ENCODE assay signal across 21 cellular contexts in genomic region chr10:110107887-110108286, GRCh38.
"Had no signal": no experiment of that assay in that cellular context is flagged by ENCODE, and none has a peak within 500 bp of the region (broad histone marks: within the 10 kb centered on the region; RNA-seq: fewer than 3 reads in every experiment).

No MANE protein-coding gene starts in this region.

- H3K27me3 ChIP-seq: adrenal gland, tibial artery had no signal

- H3K4me1 Mint-ChIP-seq: nephron progenitor cell, WTC11 had no signal

- H3K36me3 ChIP-seq: adrenal gland had no signal

- H3K9me3 ChIP-seq: adrenal gland, tibial artery had no signal

- DNase-seq: activated CD4-positive, alpha-beta T cell treated with anti-CD3 and anti-CD28 coated beads, Interleukin-2, amount 50 U/mL, for 4 hours; activated CD8-positive, alpha-beta memory T cell treated with anti-CD3 and anti-CD28 coated beads, Interleukin-2, amount 50 U/mL, for 48 hours; activated effector memory CD4-positive, alpha-beta T cell treated with anti-CD3 and anti-CD28 coated beads, Interleukin-2, amount 50 U/mL, for 16 hours; activated naive CD4-positive, alpha-beta T cell treated with anti-CD3 and anti-CD28 coated beads, Interleukin-2, amount 50 U/mL, for 16 hours; activated T-cell treated with anti-CD3 and anti-CD28 coated beads, Interleukin-2, amount 50 U/mL, for 72 hours; adrenal gland; central memory CD4-positive, alpha-beta T cell; effector memory CD4-positive, alpha-beta T cell; foreskin melanocyte; left ventricle myocardium superior; mammary epithelial cell; midbrain; nephron progenitor cell; right cardiac atrium; stimulated activated naive CD8-positive, alpha-beta T cell treated with anti-CD3 and anti-CD28 coated beads, Interleukin-15, amount 100 ng/mL, for 72 hours; T-helper 9 cell; tibial artery had no signal

- H3K27ac ChIP-seq: adrenal gland, parathyroid adenoma had no signal

- ATAC-seq: activated T-cell treated with anti-CD3 and anti-CD28 coated beads, Interleukin-2, amount 50 U/mL, for 72 hours; esophagus mucosa; left ventricle myocardium superior; right cardiac atrium; stimulated activated effector memory CD8-positive, alpha-beta T cell treated with anti-CD3 and anti-CD28 coated beads, Interleukin-12 subunit alpha, Interleukin-12 subunit beta, amount 100 ng/mL, for 72 hours; stimulated activated naive CD8-positive, alpha-beta T cell treated with anti-CD3 and anti-CD28 coated beads, Interleukin-15, amount 100 ng/mL, for 72 hours; WTC11 had no signal

- H3K4me3 Mint-ChIP-seq: activated T-cell treated with anti-CD3 and anti-CD28 coated beads, Interleukin-2, amount 50 U/mL, for 72 hours; nephron progenitor cell; stimulated activated effector memory CD8-positive, alpha-beta T cell treated with anti-CD3 and anti-CD28 coated beads, Interleukin-12 subunit alpha, Interleukin-12 subunit beta, amount 100 ng/mL, for 72 hours; stimulated activated naive CD8-positive, alpha-beta T cell treated with anti-CD3 and anti-CD28 coated beads, Interleukin-15, amount 100 ng/mL, for 72 hours; WTC11 had no signal

- H3K4me3 ChIP-seq: adrenal gland, tibial artery had no signal

- H3K27me3 Mint-ChIP-seq: stimulated activated naive CD8-positive, alpha-beta T cell treated with anti-CD3 and anti-CD28 coated beads, Interleukin-15, amount 100 ng/mL, for 72 hours had no signal

- H3K9me3 Mint-ChIP-seq: activated T-cell treated with anti-CD3 and anti-CD28 coated beads, Interleukin-2, amount 50 U/mL, for 72 hours; nephron progenitor cell; stimulated activated effector memory CD8-positive, alpha-beta T cell treated with anti-CD3 and anti-CD28 coated beads, Interleukin-12 subunit alpha, Interleukin-12 subunit beta, amount 100 ng/mL, for 72 hours; stimulated activated naive CD8-positive, alpha-beta T cell treated with anti-CD3 and anti-CD28 coated beads, Interleukin-15, amount 100 ng/mL, for 72 hours; WTC11 had no signal

- H3K4me1 ChIP-seq: adrenal gland, parathyroid adenoma had no signal

- H3K27ac Mint-ChIP-seq: activated T-cell treated with anti-CD3 and anti-CD28 coated beads, Interleukin-2, amount 50 U/mL, for 72 hours; nephron progenitor cell; stimulated activated effector memory CD8-positive, alpha-beta T cell treated with anti-CD3 and anti-CD28 coated beads, Interleukin-12 subunit alpha, Interleukin-12 subunit beta, amount 100 ng/mL, for 72 hours; WTC11 had no signal
